ENCODE assay signal across 11 cellular contexts in genomic region chr7:141702892-141703291, GRCh38. TPM values are rescaled to one million over a fixed set of nuclear protein-coding genes. Genes with fewer than 3 reads are reported as not detected.
A peak's percentile ranks its signal among the peaks of the same experiment; 100 is the strongest.
DNase-seq lines count a peak whose midpoint lies in the region; ATAC-seq and TF ChIP-seq lines count a peak whose summit lies in the region.
"Had no signal": no experiment of that assay in that cellular context is flagged by ENCODE, and none has a peak within 500 bp of the region (broad histone marks: within the 10 kb centered on the region; RNA-seq: fewer than 3 reads in every experiment).

No MANE protein-coding gene starts in this region.

- intact Hi-C loops in PC-9 (cut with micrococcal nuclease; ENCODE audit: unreplicated experiment), result loop anchor here (1.0 kb wide), 1 partner anchor 35 kb away; the partner anchor contains the start of gene SSBP1

- peaks cover 14% of the 10 kb centered on the region; the same call in 1 of the 2 replicates for H3K79me2 ChIP-seq in PC-9 (ENCODE audit: low read depth)

- H3K27me3 ChIP-seq in PC-9 (ENCODE audit: insufficient read depth, low read depth), result no peaks in the 10 kb centered on the region
- no peaks in the 10 kb centered on the region for H3K27me3 ChIP-seq in stomach smooth muscle (ENCODE audit: control insufficient read depth in 1 of 2, insufficient read depth in 2 of 2, low read length in 2 of 2)

- peaks cover 14% of the 10 kb centered on the region for H3K4me1 ChIP-seq in PC-9 (replicated peaks; ENCODE audit: insufficient read depth)
- peaks cover 13% of the 10 kb centered on the region for H3K4me1 ChIP-seq in stomach smooth muscle (ENCODE audit: control insufficient read depth, insufficient read depth, low read length)

- H3F3A ChIP-seq in PC-9 (ENCODE audit: insufficient read depth, low read depth), result peaks cover 8% of the 10 kb centered on the region; the same call in 1 of the 2 replicates

- H3K9me2 ChIP-seq in PC-9 (ENCODE audit: insufficient read depth), result no peaks in the 10 kb centered on the region

- CTCF ChIA-PET in PC-9 (lab: Charles Lee), result interaction anchor here (0.7 to 1.3 kb wide), 3 partner anchors 10 to 53 kb away, joined by 3 to 4 read pairs (median 3); partner anchors contain the start of gene SSBP1

- peaks cover 38% of the 10 kb centered on the region for H3K4me1 Mint-ChIP-seq in activated naive CD4-positive, alpha-beta T cell treated with anti-CD3 and anti-CD28 coated beads, Interleukin-2, amount 50 U/mL, for 24 hours
- H3K4me1 Mint-ChIP-seq in immature natural killer cell, result peaks cover 35 to 43% of the 10 kb centered on the region in 2 donors

- TF ChIP-seq CTCF in PC-9 (conservative IDR thresholded peaks at IDR 0.05), result no peak

- H3K9ac ChIP-seq in stomach smooth muscle (ENCODE audit: low read length in 2 of 2), result peak overlapping the region in 1 of 2 donors; percentile 77

- peak overlapping the region; percentile 82 for H3K4me3 Mint-ChIP-seq in activated naive CD4-positive, alpha-beta T cell treated with anti-CD3 and anti-CD28 coated beads, Interleukin-2, amount 50 U/mL, for 24 hours
- peak overlapping the region; percentile 22 to 82 (median 81) for H3K4me3 Mint-ChIP-seq in immature natural killer cell

- BruUV-seq in PC-9 (replicated peaks; lab: Mats Ljungman, UMichigan), result no TSS peak

- no peaks in the 10 kb centered on the region for H4K20me1 ChIP-seq in PC-9 (ENCODE audit: insufficient read depth)

- H3K4me2 ChIP-seq in PC-9, result peak overlapping the region; percentile 82

- peak overlapping the region; percentile 73; the same call in 1 of the 2 replicates for H3K4me3 ChIP-seq in PC-9
- peak overlapping the region; percentile 78 to 87 for H3K4me3 ChIP-seq in stomach smooth muscle (ENCODE audit: low read length in 2 of 2)

- H3K36me3 ChIP-seq in PC-9 (ENCODE audit: low read depth) (no peaks in the 10 kb centered on the region), stomach smooth muscle (ENCODE audit: control insufficient read depth in 2 of 2, insufficient read depth in 2 of 2, low read length in 2 of 2) (no peaks in the 10 kb centered on the region)

- H3K9me3 Mint-ChIP-seq in activated naive CD4-positive, alpha-beta T cell treated with anti-CD3 and anti-CD28 coated beads, Interleukin-2, amount 50 U/mL, for 24 hours, result no peaks in the 10 kb centered on the region
- H3K9me3 Mint-ChIP-seq in activated naive CD4-positive, alpha-beta T cell treated with anti-CD3 and anti-CD28 coated beads, Interleukin-2, amount 50 U/mL, for 72 hours, result no peaks in the 10 kb centered on the region
- no peaks in the 10 kb centered on the region for H3K9me3 Mint-ChIP-seq in immature natural killer cell

- POLR2A ChIA-PET in PC-9 (lab: Charles Lee; ENCODE audit: unreplicated experiment), result interaction anchor here (0.6 to 0.7 kb wide), 4 partner anchors 35 to 1254 kb away, joined by 3 to 8 read pairs (median 4); partner anchors contain the start of gene SSBP1

- DNase-seq in activated naive CD4-positive, alpha-beta T cell treated with anti-CD3 and anti-CD28 coated beads, Interleukin-2, amount 50 U/mL, for 72 hours (ENCODE audit: low spot score in 2 of 2), result no peak
- DNase-seq in PC-9, result no peak
- no peak for DNase-seq in immature natural killer cell
- no peak for DNase-seq in occipital lobe (lab: John Stamatoyannopoulos, UW)
- DNase-seq in cerebellar nuclear complex (lab: John Stamatoyannopoulos, UW), result no peak
- DNase-seq in glomerular visceral epithelial cell (ENCODE audit: extremely low spot score), result no peak

- no peak for ATAC-seq in activated naive CD4-positive, alpha-beta T cell treated with anti-CD3 and anti-CD28 coated beads, Interleukin-2, amount 50 U/mL, for 72 hours

- H3K9me3 ChIP-seq in PC-9 (ENCODE audit: insufficient read depth, low read depth) (no peaks in the 10 kb centered on the region), stomach smooth muscle (ENCODE audit: control insufficient read depth in 2 of 2, low read length in 2 of 2) (no peaks in the 10 kb centered on the region)

- peak overlapping the region; percentile 93 for H2AFZ ChIP-seq in PC-9

- no peaks in the 10 kb centered on the region for H3K36me3 Mint-ChIP-seq in activated naive CD4-positive, alpha-beta T cell treated with anti-CD3 and anti-CD28 coated beads, Interleukin-2, amount 50 U/mL, for 24 hours
- no peaks in the 10 kb centered on the region for H3K36me3 Mint-ChIP-seq in activated naive CD4-positive, alpha-beta T cell treated with anti-CD3 and anti-CD28 coated beads, Interleukin-2, amount 50 U/mL, for 72 hours
- H3K36me3 Mint-ChIP-seq in immature natural killer cell, result peaks cover 0 to 6% (median 5%) of the 10 kb centered on the region in 3 donors

- no peaks in the 10 kb centered on the region for H3K27me3 Mint-ChIP-seq in activated naive CD4-positive, alpha-beta T cell treated with anti-CD3 and anti-CD28 coated beads, Interleukin-2, amount 50 U/mL, for 24 hours
- peaks cover 10 to 21% (median 11%) of the 10 kb centered on the region in 3 donors for H3K27me3 Mint-ChIP-seq in immature natural killer cell (ENCODE audit: low read depth in 3 of 3)

- H3K27ac ChIP-seq in PC-9 (no peak overlapping the region), stomach smooth muscle (ENCODE audit: low read length) (no peak overlapping the region)

- no peak overlapping the region for H3K27ac Mint-ChIP-seq in activated naive CD4-positive, alpha-beta T cell treated with anti-CD3 and anti-CD28 coated beads, Interleukin-2, amount 50 U/mL, for 24 hours
- no peak overlapping the region for H3K27ac Mint-ChIP-seq in activated naive CD4-positive, alpha-beta T cell treated with anti-CD3 and anti-CD28 coated beads, Interleukin-2, amount 50 U/mL, for 72 hours
- H3K27ac Mint-ChIP-seq in immature natural killer cell, result peak overlapping the region in 4 of 6 donors; percentile 56 to 94 (median 90)

RNA-seq across cellular contexts. Expression of gene DENND11, which starts 0.9 kb away (rescaled TPM):
- total RNA-seq in activated naive CD4-positive, alpha-beta T cell treated with anti-CD3 and anti-CD28 coated beads, Interleukin-2, amount 50 U/mL, for 72 hours, result 10 to 100 TPM; 21.4 to 40.1 TPM
- 49.4 and 55.6 TPM in 2 replicates for total RNA-seq in PC-9 (2021)
- 10 to 100 TPM in 1 of 3 donors, 1 to 10 TPM in 2; 2.2 to 13.0 (median 9.6) TPM for polyA plus RNA-seq in immature natural killer cell
- 47.7 TPM for total RNA-seq in occipital lobe

RNA-seq across cellular contexts. Expression of gene WEE2, which starts 5.3 kb away (rescaled TPM):
- total RNA-seq in activated naive CD4-positive, alpha-beta T cell treated with anti-CD3 and anti-CD28 coated beads, Interleukin-2, amount 50 U/mL, for 72 hours, result not detected
- not detected in 2 replicates for total RNA-seq in PC-9 (2021)
- not detected for polyA plus RNA-seq in immature natural killer cell
- 0.16 TPM for total RNA-seq in occipital lobe
- total RNA-seq: H4, K562, kidney epithelial cell had no signal
- polyA plus RNA-seq: K562 had no signal

RNA-seq across cellular contexts. Expression of gene SSBP1, which starts 35.3 kb away (rescaled TPM):
- total RNA-seq in activated naive CD4-positive, alpha-beta T cell treated with anti-CD3 and anti-CD28 coated beads, Interleukin-2, amount 50 U/mL, for 72 hours, result 100 to 1,000 TPM; 174 to 221 TPM
- total RNA-seq in PC-9 (2021), result 150 and 193 TPM in 2 replicates
- polyA plus RNA-seq in immature natural killer cell, result 100 to 1,000 TPM; 268 to 349 (median 271) TPM
- 79.9 TPM for total RNA-seq in occipital lobe

Comparison
In these comparisons a context has a peak if more than half of its experiments do, and no peak if none do; other contexts are left out.
1. H3K27ac Mint-ChIP-seq: peak in immature natural killer cell (4 of 6); none in activated naive CD4-positive, alpha-beta T cell treated with anti-CD3 and anti-CD28 coated beads, Interleukin-2, amount 50 U/mL, for 24 hours (single experiment) and activated naive CD4-positive, alpha-beta T cell treated with anti-CD3 and anti-CD28 coated beads, Interleukin-2, amount 50 U/mL, for 72 hours (0 of 2).